ENCODE assay signal across 1 cellular context in the genomic region with DNA sequence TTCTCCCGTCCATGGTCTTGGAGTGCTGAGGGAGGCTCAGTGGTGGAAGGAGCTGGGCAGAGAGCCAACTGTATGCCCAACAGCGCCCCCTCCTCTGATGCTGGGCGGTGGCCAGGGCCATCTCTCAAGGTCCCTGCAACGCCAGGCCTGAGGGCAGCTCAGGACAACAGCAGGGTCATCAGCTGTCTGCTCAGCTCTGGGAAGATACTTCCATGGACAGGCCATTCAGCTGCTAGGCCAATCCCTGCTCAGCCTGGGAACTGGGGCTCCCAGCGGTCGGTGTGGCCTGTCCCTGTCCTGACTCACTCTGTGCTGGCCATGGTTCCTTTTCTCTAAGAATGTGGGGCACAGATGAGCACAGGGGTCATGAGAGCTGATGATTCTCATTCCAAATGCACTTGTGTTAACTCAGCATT.
TF ChIP-seq lines count a peak whose summit lies in the region.

No MANE protein-coding gene starts in this region.

TF ChIP-seq in K562, 482 proteins besides CTCF, POLR2A, EP300 and RAD21 (continued from another document):
- TF ChIP-seq, protein P1, sequence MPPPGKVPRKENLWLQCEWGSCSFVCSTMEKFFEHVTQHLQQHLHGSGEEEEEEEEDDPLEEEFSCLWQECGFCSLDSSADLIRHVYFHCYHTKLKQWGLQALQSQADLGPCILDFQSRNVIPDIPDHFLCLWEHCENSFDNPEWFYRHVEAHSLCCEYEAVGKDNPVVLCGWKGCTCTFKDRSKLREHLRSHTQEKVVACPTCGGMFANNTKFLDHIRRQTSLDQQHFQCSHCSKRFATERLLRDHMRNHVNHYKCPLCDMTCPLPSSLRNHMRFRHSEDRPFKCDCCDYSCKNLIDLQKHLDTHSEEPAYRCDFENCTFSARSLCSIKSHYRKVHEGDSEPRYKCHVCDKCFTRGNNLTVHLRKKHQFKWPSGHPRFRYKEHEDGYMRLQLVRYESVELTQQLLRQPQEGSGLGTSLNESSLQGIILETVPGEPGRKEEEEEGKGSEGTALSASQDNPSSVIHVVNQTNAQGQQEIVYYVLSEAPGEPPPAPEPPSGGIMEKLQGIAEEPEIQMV (tag; conservative IDR thresholded peaks at IDR 0.05; ENCODE audit: low read depth) = no peak
